ENCODE assay signal across 8 cellular contexts in the genomic region with DNA sequence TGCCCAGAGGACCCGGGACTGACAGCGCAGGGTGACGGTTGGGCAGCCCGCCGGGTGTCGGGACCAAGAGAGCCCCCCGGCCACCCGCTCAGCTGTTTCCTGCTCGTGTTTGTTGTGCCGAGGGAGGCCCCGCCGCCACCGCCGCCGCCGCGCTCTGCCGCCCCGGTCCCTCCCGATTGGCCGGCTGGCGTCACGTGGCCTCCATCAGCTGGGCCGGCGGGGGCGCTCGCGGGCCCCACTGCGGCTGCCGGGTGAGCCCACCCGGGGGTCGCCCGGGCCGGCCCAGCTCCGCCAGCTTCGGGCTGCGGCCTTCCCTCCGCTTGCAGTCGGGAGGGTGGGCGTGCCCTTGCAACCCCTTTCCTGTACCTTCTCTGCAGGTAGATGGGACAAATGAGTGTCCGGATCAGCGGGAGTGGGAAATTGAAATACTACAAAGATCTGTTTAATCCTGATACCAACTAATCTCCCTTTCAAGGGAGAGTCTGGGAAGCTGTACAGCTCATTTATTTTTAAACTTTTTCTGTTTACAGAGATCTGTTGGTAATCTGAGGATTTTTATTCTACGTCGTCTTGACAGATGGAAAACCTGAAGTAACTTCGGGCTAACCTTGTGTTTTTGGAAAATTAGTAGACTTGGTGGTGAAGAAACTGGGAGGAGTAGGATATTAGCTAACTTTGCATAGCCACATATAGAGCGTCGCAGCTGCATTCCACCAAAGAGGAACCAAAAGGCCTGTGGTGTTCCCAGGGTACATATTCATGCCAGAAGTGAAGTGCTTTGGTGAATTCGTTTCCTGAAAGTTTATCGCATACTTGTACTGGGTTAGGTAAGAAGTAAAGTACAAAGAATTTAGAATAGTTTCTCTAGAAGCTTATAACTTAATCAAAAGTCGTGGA. TPM values are rescaled to one million over a fixed set of nuclear protein-coding genes. Genes with fewer than 3 reads are reported as not detected.
DNase-seq lines count a peak whose midpoint lies in the region; ATAC-seq lines count a peak whose summit lies in the region.

No MANE protein-coding gene starts in this region.

- 6% methylated on average over 29 of the region's 50 CpGs for WGBS in mesenchymal stem cell

- H2BK12ac ChIP-seq in mesenchymal stem cell (ENCODE audit: low read length in 2 of 2): no peak overlapping the region

- peaks cover 22% of the 10 kb centered on the region for H3K4me1 ChIP-seq in effector memory CD4-positive, alpha-beta T cell (ENCODE audit: control insufficient read depth, insufficient read depth, low read length, poor library complexity, severe bottlenecking)
- H3K4me1 ChIP-seq in mesenchymal stem cell (ENCODE audit: control insufficient read depth, insufficient read depth, low read depth, low read length): peaks cover 4% of the 10 kb centered on the region

- peak overlapping the region; percentile 95 for H2BK5ac ChIP-seq in mesenchymal stem cell (ENCODE audit: low read depth, low read length, poor library complexity, severe bottlenecking)

- no peak overlapping the region for H3K23ac ChIP-seq in mesenchymal stem cell (ENCODE audit: low read length in 2 of 2)

- H3K36me3 ChIP-seq in effector memory CD4-positive, alpha-beta T cell (ENCODE audit: control insufficient read depth, insufficient read depth, low read length): peaks cover 18% of the 10 kb centered on the region
- H3K36me3 ChIP-seq in mesenchymal stem cell (ENCODE audit: control insufficient read depth in 1 of 2, insufficient read depth in 2 of 2, low read depth in 1 of 2, low read length in 2 of 2): peaks cover 1 to 41% of the 10 kb centered on the region in 2 experiments

- H2AFZ ChIP-seq in mesenchymal stem cell (ENCODE audit: low read depth, low read length): peak overlapping the region; percentile 53

- H2AK5ac ChIP-seq in mesenchymal stem cell (ENCODE audit: low read length, severe bottlenecking): no peak overlapping the region

- peak overlapping the region; percentile 97 for H3K9ac ChIP-seq in mesenchymal stem cell (ENCODE audit: low read length)

- H3K27ac ChIP-seq in effector memory CD4-positive, alpha-beta T cell (ENCODE audit: insufficient read depth, low read length, poor library complexity, severe bottlenecking): peak overlapping the region; percentile 99
- H3K27ac ChIP-seq in mesenchymal stem cell (ENCODE audit: low read length, poor library complexity, severe bottlenecking): peak overlapping the region; percentile 59

- DNase-seq in NCI-H1417 (lab: John Stamatoyannopoulos, UW) (peak; percentile 66 to 81 (median 80)), NCI-H1417 treated with DMSO at 0.1 percent for 48 hours (lab: John Stamatoyannopoulos, UW) (no peak), NCI-H69 (lab: John Stamatoyannopoulos, UW) (peak; percentile 71), mesenchymal stem cell (peak; percentile 72)
- DNase-seq in activated CD8-positive, alpha-beta memory T cell treated with anti-CD3 and anti-CD28 coated beads for 24 hours: peak; percentile 90
- DNase-seq in effector memory CD4-positive, alpha-beta T cell: peak; percentile 62 to 75 (median 63)
- peak; percentile 72 for DNase-seq in stimulated activated CD8-positive, alpha-beta memory T cell treated with anti-CD3 and anti-CD28 coated beads, Interleukin-12 subunit alpha, Interleukin-12 subunit beta, amount 100 ng/mL, for 4 hours (ENCODE audit: low read depth)

- peak overlapping the region; percentile 82 for H3K4me3 ChIP-seq in effector memory CD4-positive, alpha-beta T cell (ENCODE audit: insufficient read depth, low read depth, low read length, poor library complexity, severe bottlenecking)
- peak overlapping the region; percentile 88 to 98 for H3K4me3 ChIP-seq in mesenchymal stem cell (ENCODE audit: insufficient read depth in 1 of 2, low read depth in 1 of 2, low read length in 2 of 2)

- peak overlapping the region; percentile 94 for H2BK15ac ChIP-seq in mesenchymal stem cell (ENCODE audit: low read depth, poor library complexity, severe bottlenecking)

- H2BK120ac ChIP-seq in mesenchymal stem cell (ENCODE audit: low read depth, low read length): no peak overlapping the region

- H3K18ac ChIP-seq in mesenchymal stem cell (ENCODE audit: low read depth in 1 of 2, low read length in 2 of 2): peak overlapping the region; percentile 77 to 91

- H4K8ac ChIP-seq in mesenchymal stem cell (ENCODE audit: low read length): peak overlapping the region; percentile 88

- H3K14ac ChIP-seq in mesenchymal stem cell (ENCODE audit: low read length in 2 of 2): peak overlapping the region in 1 of 2 experiments; percentile 48

- peak; percentile 25 for ATAC-seq in HG03045 (IDR thresholded peaks at IDR 0.05; ENCODE audit: unreplicated experiment)

- H3K9me3 ChIP-seq in effector memory CD4-positive, alpha-beta T cell (ENCODE audit: control insufficient read depth, low read length): no peaks in the 10 kb centered on the region
- H3K9me3 ChIP-seq in mesenchymal stem cell (ENCODE audit: control insufficient read depth, low read length): no peaks in the 10 kb centered on the region

- H3K4ac ChIP-seq in mesenchymal stem cell (ENCODE audit: low read depth in 1 of 2, low read length in 2 of 2): peak overlapping the region in 1 of 2 experiments; percentile 95

- H3K4me2 ChIP-seq in mesenchymal stem cell (ENCODE audit: low read length, poor library complexity, severe bottlenecking): peak overlapping the region; percentile 78

- H3K27me3 ChIP-seq in effector memory CD4-positive, alpha-beta T cell (replicated peaks; ENCODE audit: control insufficient read depth, insufficient read depth, low read length, poor library complexity, severe bottlenecking): no peaks in the 10 kb centered on the region
- no peaks in the 10 kb centered on the region for H3K27me3 ChIP-seq in mesenchymal stem cell (ENCODE audit: control insufficient read depth in 1 of 2, insufficient read depth in 1 of 2, low read length in 2 of 2)

- peaks cover 8% of the 10 kb centered on the region for H3K79me1 ChIP-seq in mesenchymal stem cell (replicated peaks; ENCODE audit: low read length, poor library complexity, severe bottlenecking)

- peak overlapping the region; percentile 7 for H4K91ac ChIP-seq in mesenchymal stem cell (ENCODE audit: low read length)

RNA-seq across cellular contexts. Expression of a gene that starts 1.2 kb away (rescaled TPM):
- polyA plus RNA-seq in mesenchymal stem cell (2013, experiment 1 of 2): 90.5 TPM
- polyA plus RNA-seq in mesenchymal stem cell (2013, experiment 2 of 2): 92.5 TPM
